ENCODE assay signal across 9 cellular contexts in the genomic region with DNA sequence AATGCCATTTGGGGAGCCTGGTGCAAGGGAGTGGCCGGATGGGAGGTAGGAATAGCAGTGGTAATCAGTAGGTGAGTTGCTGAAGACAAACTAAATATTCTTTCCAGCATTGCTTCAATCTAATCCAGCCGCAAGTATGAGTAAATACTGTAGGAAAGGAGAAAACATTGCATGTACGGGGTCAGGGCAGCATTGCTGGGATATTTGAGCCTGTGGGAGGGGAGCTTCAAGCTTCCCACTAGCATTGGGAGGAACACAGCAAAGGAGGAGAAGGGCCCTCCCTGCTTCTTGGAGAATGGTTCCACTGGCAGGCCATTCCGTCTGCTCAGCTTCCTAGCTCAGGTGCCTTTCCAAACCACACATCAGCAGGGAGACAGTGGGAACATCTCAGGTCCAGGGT. TPM values are rescaled to one million over a fixed set of nuclear protein-coding genes. Genes with fewer than 3 reads are reported as not detected.
A peak's percentile ranks its signal among the peaks of the same experiment; 100 is the strongest.
DNase-seq lines count a peak whose midpoint lies in the region; ATAC-seq and TF ChIP-seq lines count a peak whose summit lies in the region.
"Had no signal": no experiment of that assay in that cellular context is flagged by ENCODE, and none has a peak within 500 bp of the region (broad histone marks: within the 10 kb centered on the region; RNA-seq: fewer than 3 reads in every experiment).

No MANE protein-coding gene starts in this region.

- POLR2A ChIA-PET in IMR-90 (lab: Charles Lee; ENCODE audit: unreplicated experiment) = no interaction called here

- H2BK20ac ChIP-seq in IMR-90 (ENCODE audit: low read depth, low read length) = 0 out of 2 replicates have a peak overlapping the region, but pooled peaks have one; percentile 49

- H3K79me1 ChIP-seq in IMR-90 (ENCODE audit: low read depth in 1 of 2, low read length in 2 of 2) = peaks cover 33 to 78% of the 10 kb centered on the region in 2 experiments

- peak overlapping the region; percentile 82 for H3K18ac ChIP-seq in IMR-90 (ENCODE audit: low read depth, low read length)

- no peaks in the 10 kb centered on the region for H3K9me3 ChIP-seq in IMR-90 (ENCODE audit: control insufficient read depth, insufficient read depth, low read length)
- no peaks in the 10 kb centered on the region for H3K9me3 ChIP-seq in ascending aorta
- no peaks in the 10 kb centered on the region for H3K9me3 ChIP-seq in subcutaneous abdominal adipose tissue (ENCODE audit: control insufficient read depth in 5 of 5, low read length in 5 of 5)

- H3K4me3 ChIP-seq in IMR-90 (ENCODE audit: insufficient read depth, low read depth, low read length) (no peak overlapping the region), ascending aorta (no peak overlapping the region), subcutaneous abdominal adipose tissue (ENCODE audit: low read depth in 1 of 5, low read length in 5 of 5) (no peak overlapping the region)

- H2BK5ac ChIP-seq in IMR-90 (ENCODE audit: low read depth, low read length, poor library complexity, severe bottlenecking) = peak overlapping the region; percentile 82

- H2AFZ ChIP-seq in IMR-90 (replicated peaks; ENCODE audit: low read length, poor library complexity) = peak overlapping the region; percentile 9

- no peak; the same call in 1 of the 2 replicates for TF ChIP-seq POLR2A in IMR-90 (IDR thresholded peaks at IDR 0.05; ENCODE audit: low read depth, low read length)

- H2BK120ac ChIP-seq in IMR-90 (ENCODE audit: low read depth, low read length) = peak overlapping the region; percentile 63

- dilution Hi-C loops in IMR-90 (cut with HindIII; ENCODE audit: low sequenced_read_pairs, unreplicated experiment) = no loop called here

- peaks cover 78% of the 10 kb centered on the region for H4K20me1 ChIP-seq in IMR-90 (ENCODE audit: insufficient read depth, low read length)

- peak overlapping the region; percentile 94 for H4K91ac ChIP-seq in IMR-90 (ENCODE audit: insufficient read depth, low read depth, low read length)

- peak overlapping the region; percentile 81 for H2AK9ac ChIP-seq in IMR-90 (replicated peaks; ENCODE audit: low read depth, low read length, poor library complexity)

- H3K27ac ChIP-seq in IMR-90 (ENCODE audit: insufficient read depth, low read length) = peak overlapping the region; percentile 87
- peak overlapping the region; percentile 47 to 70 for H3K27ac ChIP-seq in ascending aorta
- peak overlapping the region; percentile 92 for H3K27ac ChIP-seq in subcutaneous abdominal adipose tissue (ENCODE audit: low read depth, low read length)

- DNase-seq in IMR-90 (peak; percentile 75), ascending aorta (ENCODE audit: low spot score in 2 of 2) (no peak), kidney glomerular epithelial cell (lab: John Stamatoyannopoulos, UW) (peak; percentile 76), activated T-cell treated with anti-CD3 and anti-CD28 coated beads for 4 hours (no peak)
- DNase-seq: activated naive CD4-positive, alpha-beta T cell; NCI-H446 had no signal

- H3K4ac ChIP-seq in IMR-90 (ENCODE audit: low read depth, low read length) = peak overlapping the region; percentile 87

- peaks cover 47% of the 10 kb centered on the region for H3K4me1 ChIP-seq in IMR-90 (ENCODE audit: control insufficient read depth, insufficient read depth, low read length)
- H3K4me1 ChIP-seq in ascending aorta = peaks cover 5 to 40% of the 10 kb centered on the region in 2 donors
- peaks cover 19 to 67% (median 49%) of the 10 kb centered on the region in 5 donors for H3K4me1 ChIP-seq in subcutaneous abdominal adipose tissue (ENCODE audit: control insufficient read depth in 5 of 5, insufficient read depth in 5 of 5, low read length in 5 of 5)

- H3K27me3 ChIP-seq in IMR-90 (ENCODE audit: control insufficient read depth, insufficient read depth, low read length) (no peaks in the 10 kb centered on the region), ascending aorta (no peaks in the 10 kb centered on the region), subcutaneous abdominal adipose tissue (ENCODE audit: control insufficient read depth in 5 of 5, insufficient read depth in 4 of 5, low read length in 5 of 5) (no peaks in the 10 kb centered on the region)

- H3K9ac ChIP-seq in IMR-90 (ENCODE audit: low read depth, low read length) (no peak overlapping the region), subcutaneous abdominal adipose tissue (ENCODE audit: low read length in 5 of 5) (no peak overlapping the region)

- H3K9me1 ChIP-seq in IMR-90 (ENCODE audit: insufficient read depth, low read length) = peaks cover 57% of the 10 kb centered on the region

- intact Hi-C loops in IMR-90 (cut with micrococcal nuclease) = loop anchor here (2.0 kb wide), 1 partner anchor 21 kb away; no protein-coding TSS in a partner anchor
- intact Hi-C loops in ascending aorta (cut with DNase I) = no loop called here

- H3K56ac ChIP-seq in IMR-90 (ENCODE audit: extremely low read depth, insufficient read depth, low read length) = peak overlapping the region; percentile 16; the same call in 1 of the 2 replicates

- peak overlapping the region; percentile 10; the same call in 1 of the 2 replicates for H4K5ac ChIP-seq in IMR-90 (ENCODE audit: low read depth, low read length)

- H4K8ac ChIP-seq in IMR-90 (ENCODE audit: low read depth in 2 of 2, low read length in 2 of 2) = peak overlapping the region; percentile 40 to 80; a peak in 2 of 4 replicates

- H3K4me2 ChIP-seq in IMR-90 (ENCODE audit: low read depth, low read length) = peak overlapping the region; percentile 30; the same call in 1 of the 2 replicates

- H3K36me3 ChIP-seq in IMR-90 (ENCODE audit: control insufficient read depth, insufficient read depth, low read length) (peaks cover 36% of the 10 kb centered on the region), ascending aorta (peaks cover 0 to 22% of the 10 kb centered on the region in 2 donors), subcutaneous abdominal adipose tissue (ENCODE audit: control insufficient read depth in 5 of 5, insufficient read depth in 5 of 5, low read length in 5 of 5) (peaks cover 0 to 30% (median 15%) of the 10 kb centered on the region in 5 donors)

- H2BK15ac ChIP-seq in IMR-90 (ENCODE audit: low read depth, low read length) = peak overlapping the region; percentile 62; the same call in 1 of the 3 replicates

- TF ChIP-seq CTCF in IMR-90 (conservative IDR thresholded peaks at IDR 0.05; ENCODE audit: low read depth, low read length) (no peak), ascending aorta (IDR thresholded peaks at IDR 0.05) (no peak)

- H2AK5ac ChIP-seq in IMR-90 (ENCODE audit: low read depth, low read length) = peak overlapping the region; percentile 81

- peak overlapping the region; percentile 77; the same call in 1 of the 2 replicates for H3K23ac ChIP-seq in IMR-90 (ENCODE audit: low read depth, low read length)

- in situ Hi-C loops in IMR-90 (cut with MboI; ENCODE audit: low sequenced_read_pairs) = no loop called here

- peak overlapping the region; percentile 53; the same call in 1 of the 2 replicates for H3K14ac ChIP-seq in IMR-90 (replicated peaks; ENCODE audit: low read depth, low read length)

- peak; percentile 40 for ATAC-seq in IMR-90 (ENCODE audit: low read depth)
- no peak for ATAC-seq in esophagus mucosa
- no peak for ATAC-seq in GM19351 (IDR thresholded peaks at IDR 0.05; ENCODE audit: unreplicated experiment)

- 100% methylated on average over 1 of the region's 4 CpGs; no CpG with 5 or more reads in 1 of the 2 experiments for WGBS in IMR-90 (ENCODE audit: extremely low coverage in 2 of 2, insufficient read length in 1 of 2), 2 experiments

- BruUV-seq in IMR-90 (replicated peaks; lab: Mats Ljungman, UMichigan) = no TSS peak

- TF ChIP-seq RAD21 in IMR-90 (IDR thresholded peaks at IDR 0.05; ENCODE audit: low read length) = no peak

- CTCF ChIA-PET in IMR-90 (lab: Yijun Ruan, JAX) = interaction anchor here (0.7 to 1.5 kb wide), 3 partner anchors 9 to 22 kb away, joined by 3 to 4 read pairs (median 3); no protein-coding TSS in a partner anchor

TF ChIP-seq in IMR-90, 13 proteins besides CTCF, POLR2A, EP300 and RAD21 (continues in another document):
- TF ChIP-seq RFX5 (IDR thresholded peaks at IDR 0.05; ENCODE audit: low read depth, low read length) (no peak), MAFK (IDR thresholded peaks at IDR 0.05; ENCODE audit: low read depth, low read length) (no peak), MAZ (IDR thresholded peaks at IDR 0.05; ENCODE audit: borderline replicate concordance, low read depth, low read length) (peak; percentile 47; the same call in 1 of the 2 replicates), CEBPB (IDR thresholded peaks at IDR 0.05; ENCODE audit: low read depth, low read length) (peak; percentile 56), FOS (IDR thresholded peaks at IDR 0.05; ENCODE audit: low read depth, low read length) (no peak), SMC3 (IDR thresholded peaks at IDR 0.05; ENCODE audit: low read depth, low read length) (no peak), NFE2L2 (IDR thresholded peaks at IDR 0.05; ENCODE audit: low read depth, low read length) (no peak), BHLHE40 (IDR thresholded peaks at IDR 0.05; ENCODE audit: low read depth, low read length) (no peak), RCOR1 (IDR thresholded peaks at IDR 0.05; ENCODE audit: insufficient replicate concordance, low read length) (no peak), CHD1 (IDR thresholded peaks at IDR 0.05; ENCODE audit: low read depth, low read length) (no peak)
- TF ChIP-seq, protein P1, sequence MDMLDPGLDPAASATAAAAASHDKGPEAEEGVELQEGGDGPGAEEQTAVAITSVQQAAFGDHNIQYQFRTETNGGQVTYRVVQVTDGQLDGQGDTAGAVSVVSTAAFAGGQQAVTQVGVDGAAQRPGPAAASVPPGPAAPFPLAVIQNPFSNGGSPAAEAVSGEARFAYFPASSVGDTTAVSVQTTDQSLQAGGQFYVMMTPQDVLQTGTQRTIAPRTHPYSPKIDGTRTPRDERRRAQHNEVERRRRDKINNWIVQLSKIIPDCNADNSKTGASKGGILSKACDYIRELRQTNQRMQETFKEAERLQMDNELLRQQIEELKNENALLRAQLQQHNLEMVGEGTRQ (IDR thresholded peaks at IDR 0.05; ENCODE audit: low read depth, low read length) = no peak
- TF ChIP-seq, protein P2, sequence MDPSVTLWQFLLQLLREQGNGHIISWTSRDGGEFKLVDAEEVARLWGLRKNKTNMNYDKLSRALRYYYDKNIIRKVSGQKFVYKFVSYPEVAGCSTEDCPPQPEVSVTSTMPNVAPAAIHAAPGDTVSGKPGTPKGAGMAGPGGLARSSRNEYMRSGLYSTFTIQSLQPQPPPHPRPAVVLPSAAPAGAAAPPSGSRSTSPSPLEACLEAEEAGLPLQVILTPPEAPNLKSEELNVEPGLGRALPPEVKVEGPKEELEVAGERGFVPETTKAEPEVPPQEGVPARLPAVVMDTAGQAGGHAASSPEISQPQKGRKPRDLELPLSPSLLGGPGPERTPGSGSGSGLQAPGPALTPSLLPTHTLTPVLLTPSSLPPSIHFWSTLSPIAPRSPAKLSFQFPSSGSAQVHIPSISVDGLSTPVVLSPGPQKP (IDR thresholded peaks at IDR 0.05; ENCODE audit: borderline replicate concordance, low read depth, low read length) = no peak

RNA-seq across cellular contexts. Expression of a gene that starts 15.2 kb away (rescaled TPM):
- total RNA-seq in IMR-90 (2012; rRNA removed) (430 and 460 TPM in 2 replicates), ascending aorta (178 TPM), esophagus mucosa (171 TPM)
- polyA plus RNA-seq in IMR-90 (2012; rRNA removed) = 333 and 339 TPM in 2 replicates
- 193 and 197 TPM in 2 replicates for polyA plus RNA-seq in IMR-90 (2012; cell fraction: cytosol; rRNA removed)
- 292 and 717 TPM in 2 replicates for polyA plus RNA-seq in IMR-90 (2012; cell fraction: nucleus; rRNA removed; ENCODE audit: low replicate concordance)

Comparison
In these comparisons a context has a peak if more than half of its experiments do, and no peak if none do; other contexts are left out.
1. DNase-seq: peak in IMR-90 (single experiment) and kidney glomerular epithelial cell (single experiment); none in ascending aorta (0 of 2) and activated T-cell treated with anti-CD3 and anti-CD28 coated beads for 4 hours (single experiment).
2. Peak in every context shown above with its lines, with median percentiles within 50 percentile points of each other: H3K27ac ChIP-seq.